In genomic region chr22:31852691-31853370, GRCh38 we compare ENCODE assay signal across 27 cellular contexts.
DNase-seq lines count a peak whose midpoint lies in the region; TF ChIP-seq lines count a peak whose summit lies in the region.
"Had no signal": no experiment of that assay in that cellular context is flagged by ENCODE, and none has a peak within 500 bp of the region (broad histone marks: within the 10 kb centered on the region; RNA-seq: fewer than 3 reads in every experiment).

No MANE protein-coding gene starts in this region.

- H3K9me3 Mint-ChIP-seq in osteocyte (ENCODE audit: unreplicated experiment): no peaks in the 10 kb centered on the region
- H3K9me3 Mint-ChIP-seq: activated naive CD8-positive, alpha-beta T cell treated with anti-CD3 and anti-CD28 coated beads, Interleukin-2, amount 50 U/mL, for 24 hours; naive thymus-derived CD8-positive, alpha-beta T cell; stimulated activated memory B cell treated with anti-CD40 and anti-IgM and Interleukin-4, amounts not matched to agents 10 μg/mL and 1 μg/mL and 100 μg/mL, for 72 hours had no signal

- H3K4me2 ChIP-seq in GM23248 (ENCODE audit: unreplicated experiment): no peak overlapping the region

- peak overlapping the region; percentile 78 for H3K27ac Mint-ChIP-seq in osteocyte (ENCODE audit: unreplicated experiment)
- H3K27ac Mint-ChIP-seq: activated CD4-positive, alpha-beta T cell treated with anti-CD3 and anti-CD28 coated beads for 36 hours; activated naive CD8-positive, alpha-beta T cell treated with anti-CD3 and anti-CD28 coated beads, Interleukin-2, amount 50 U/mL, for 24 hours; stimulated activated memory B cell treated with anti-CD40 and anti-IgM and Interleukin-4, amounts not matched to agents 10 μg/mL and 1 μg/mL and 100 μg/mL, for 72 hours had no signal

- H3K4me3 ChIP-seq in GM23248: no peak overlapping the region
- H3K4me3 ChIP-seq in brain microvascular endothelial cell (ENCODE audit: low read depth, low read length): no peak overlapping the region
- H3K4me3 ChIP-seq in fibroblast of the aortic adventitia (ENCODE audit: low read depth, low read length): no peak overlapping the region
- H3K4me3 ChIP-seq in BE2C (ENCODE audit: low read depth, low read length): no peak overlapping the region
- H3K4me3 ChIP-seq: breast epithelium, pancreas, right atrium auricular region, upper lobe of right lung had no signal

- peak; percentile 8 for DNase-seq in GM23248
- DNase-seq in brain microvascular endothelial cell: peak; percentile 19
- peak; percentile 40 for DNase-seq in fibroblast of the aortic adventitia (ENCODE audit: low read depth)
- DNase-seq in osteocyte (ENCODE audit: extremely low spot score, unreplicated experiment): no peak
- DNase-seq in BE2C: no peak
- no peak for DNase-seq in NCI-H510A treated with DMSO at 0.1 percent for 48 hours (lab: John Stamatoyannopoulos, UW)
- DNase-seq in HuH-7.5 (ENCODE audit: low spot score): no peak
- DNase-seq: activated CD4-positive, alpha-beta T cell treated with anti-CD3 and anti-CD28 coated beads for 36 hours; activated CD8-positive, alpha-beta memory T cell treated with anti-CD3 and anti-CD28 coated beads for 24 hours; activated naive CD8-positive, alpha-beta T cell treated with anti-CD3 and anti-CD28 coated beads, Interleukin-2, amount 50 U/mL, for 24 hours; cortex of kidney; EL; Karpas-422; midbrain; naive thymus-derived CD8-positive, alpha-beta T cell; NCI-H1436; NCI-H2107; NCI-H524; pancreas; PC-3; stimulated activated CD4-positive, alpha-beta T cell treated with anti-CD3 and anti-CD28 coated beads, Interleukin-4, amount 100 ng/mL, for 4 hours; upper lobe of right lung had no signal

- no peaks in the 10 kb centered on the region for H3K79me2 ChIP-seq in GM23248 (ENCODE audit: insufficient read depth)

- peaks cover 16% of the 10 kb centered on the region for H3K36me3 Mint-ChIP-seq in osteocyte (ENCODE audit: unreplicated experiment)

- TF ChIP-seq CTCF in brain microvascular endothelial cell (IDR thresholded peaks at IDR 0.05; ENCODE audit: low read depth, low read length, missing control alignments) (no peak), fibroblast of the aortic adventitia (IDR thresholded peaks at IDR 0.05; ENCODE audit: insufficient read depth, low read length) (no peak), osteocyte (IDR thresholded peaks at IDR 0.05) (no peak), BE2C (IDR thresholded peaks at IDR 0.05; ENCODE audit: low read depth, low read length) (no peak)

- H3K27ac ChIP-seq in GM23248 (no peak overlapping the region), brain microvascular endothelial cell (no peak overlapping the region)
- H3K27ac ChIP-seq: breast epithelium, HL-60, pancreas, right atrium auricular region, upper lobe of right lung had no signal

- H3K9me3 ChIP-seq in GM23248 (ENCODE audit: low read depth) (no peaks in the 10 kb centered on the region), BE2C (no peaks in the 10 kb centered on the region)
- H3K9me3 ChIP-seq: breast epithelium, pancreas, right atrium auricular region, upper lobe of right lung had no signal

- H3K27me3 ChIP-seq in GM23248 (replicated peaks; ENCODE audit: insufficient read depth) (no peaks in the 10 kb centered on the region), brain microvascular endothelial cell (replicated peaks) (no peaks in the 10 kb centered on the region), BE2C (no peaks in the 10 kb centered on the region)
- H3K27me3 ChIP-seq: breast epithelium, pancreas, right atrium auricular region, upper lobe of right lung had no signal

- WGBS in GM23248 (ENCODE audit: low coverage in 1 of 2, low lambda C conversion rate in 2 of 2, missing lambda C conversion rate in 2 of 2), 2 experiments: 93 to 97% methylated on average over 6 of the region's 6 CpGs

- H3K36me3 ChIP-seq in GM23248 (ENCODE audit: low read depth): peaks cover 1% of the 10 kb centered on the region; the same call in 1 of the 2 replicates
- H3K36me3 ChIP-seq in brain microvascular endothelial cell (replicated peaks): peaks cover 12% of the 10 kb centered on the region
- peaks cover 11% of the 10 kb centered on the region for H3K36me3 ChIP-seq in BE2C
- H3K36me3 ChIP-seq: breast epithelium, pancreas had no signal

- H3K9me2 ChIP-seq in GM23248 (ENCODE audit: insufficient read depth): no peaks in the 10 kb centered on the region

- no peak overlapping the region for H2AFZ ChIP-seq in GM23248

- no peaks in the 10 kb centered on the region for H3K27me3 Mint-ChIP-seq in osteocyte (ENCODE audit: unreplicated experiment)
- H3K27me3 Mint-ChIP-seq: activated CD4-positive, alpha-beta T cell treated with anti-CD3 and anti-CD28 coated beads for 36 hours; activated naive CD8-positive, alpha-beta T cell treated with anti-CD3 and anti-CD28 coated beads, Interleukin-2, amount 50 U/mL, for 24 hours; naive thymus-derived CD8-positive, alpha-beta T cell; stimulated activated memory B cell treated with anti-CD40 and anti-IgM and Interleukin-4, amounts not matched to agents 10 μg/mL and 1 μg/mL and 100 μg/mL, for 72 hours had no signal

- peak overlapping the region; percentile 1 for H3K4me3 Mint-ChIP-seq in osteocyte (ENCODE audit: unreplicated experiment)
- H3K4me3 Mint-ChIP-seq: activated CD4-positive, alpha-beta T cell treated with anti-CD3 and anti-CD28 coated beads for 36 hours; activated naive CD8-positive, alpha-beta T cell treated with anti-CD3 and anti-CD28 coated beads, Interleukin-2, amount 50 U/mL, for 24 hours; CD14-positive monocyte; naive thymus-derived CD8-positive, alpha-beta T cell; stimulated activated memory B cell treated with anti-CD40 and anti-IgM and Interleukin-4, amounts not matched to agents 10 μg/mL and 1 μg/mL and 100 μg/mL, for 72 hours had no signal

- no peaks in the 10 kb centered on the region for H3F3A ChIP-seq in GM23248 (ENCODE audit: insufficient read depth)

- in situ Hi-C loops in GM23248 (cut with MboI): no loop called here
- in situ Hi-C loops in brain microvascular endothelial cell (cut with HindIII; ENCODE audit: low pct_ligation_motif_present, low sequenced_read_pairs): no loop called here

- H3K4me1 Mint-ChIP-seq in osteocyte (ENCODE audit: unreplicated experiment): peaks cover 13% of the 10 kb centered on the region
- H3K4me1 Mint-ChIP-seq: activated CD4-positive, alpha-beta T cell treated with anti-CD3 and anti-CD28 coated beads for 36 hours; activated naive CD8-positive, alpha-beta T cell treated with anti-CD3 and anti-CD28 coated beads, Interleukin-2, amount 50 U/mL, for 24 hours; CD14-positive monocyte; naive thymus-derived CD8-positive, alpha-beta T cell had no signal

- no peaks in the 10 kb centered on the region for H3K4me1 ChIP-seq in GM23248 (ENCODE audit: insufficient read depth)
- H3K4me1 ChIP-seq in BE2C: no peaks in the 10 kb centered on the region; the same call in 1 of the 2 replicates
- H3K4me1 ChIP-seq: breast epithelium, pancreas, right atrium auricular region, upper lobe of right lung had no signal

- no peak overlapping the region for H3K9ac ChIP-seq in GM23248

- no peaks in the 10 kb centered on the region for H4K20me1 ChIP-seq in GM23248 (ENCODE audit: insufficient read depth)

Comparison
In these comparisons a context has a peak if more than half of its experiments do, and no peak if none do; other contexts are left out.
1. DNase-seq: peak in GM23248 (single experiment), brain microvascular endothelial cell (single experiment) and fibroblast of the aortic adventitia (single experiment); none in osteocyte (single experiment), BE2C (single experiment), NCI-H510A treated with DMSO at 0.1 percent for 48 hours (single experiment) and HuH-7.5 (single experiment).